1 cellular context compared by ENCODE assay signal in the genomic region with DNA sequence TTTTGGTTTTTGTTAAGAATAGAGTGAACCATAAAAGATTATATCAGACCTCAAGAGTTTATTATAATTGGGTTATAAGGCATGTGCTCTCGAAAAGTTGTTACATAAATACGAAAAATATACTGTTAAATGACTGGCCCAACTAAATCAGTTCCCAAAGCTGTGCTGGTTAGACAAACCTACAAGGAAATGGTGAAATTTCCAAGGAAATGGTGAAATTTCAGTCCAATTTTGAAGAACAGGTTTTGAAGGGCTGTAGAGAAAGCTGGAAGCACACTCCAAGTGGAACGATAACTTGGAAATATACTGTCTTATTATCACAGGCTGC.
TF ChIP-seq lines count a peak whose summit lies in the region.

No MANE protein-coding gene starts in this region.

TF ChIP-seq in IMR-90, 13 proteins besides CTCF, POLR2A, EP300 and RAD21:
- TF ChIP-seq RCOR1 (IDR thresholded peaks at IDR 0.05; ENCODE audit: insufficient replicate concordance, low read length) (no peak), CHD1 (IDR thresholded peaks at IDR 0.05; ENCODE audit: low read depth, low read length) (no peak)
